Comparison of ENCODE assay signal across 13 cellular contexts in genomic region chr2:98825404-98825803, GRCh38.
DNase-seq lines count a peak whose midpoint lies in the region; ATAC-seq and TF ChIP-seq lines count a peak whose summit lies in the region.
"Had no signal": no experiment of that assay in that cellular context is flagged by ENCODE, and none has a peak within 500 bp of the region (broad histone marks: within the 10 kb centered on the region; RNA-seq: fewer than 3 reads in every experiment).

No MANE protein-coding gene starts in this region.

- no peak overlapping the region for H3K4me2 ChIP-seq in DND-41 (ENCODE audit: insufficient read depth, low read length)

- H3K9me3 ChIP-seq in CD4-positive, alpha-beta T cell (ENCODE audit: control insufficient read depth, low read length): no peaks in the 10 kb centered on the region
- H3K9me3 ChIP-seq in DND-41 (ENCODE audit: insufficient read depth, low read length, severe bottlenecking) (no peaks in the 10 kb centered on the region), esophagus squamous epithelium (no peaks in the 10 kb centered on the region), spleen (peaks cover 0 to 7% (median 0%) of the 10 kb centered on the region in 8 donors)

- peaks cover 71% of the 10 kb centered on the region for H3K4me1 Mint-ChIP-seq in CD4-positive, alpha-beta T cell (ENCODE audit: low read depth)
- peaks cover 5% of the 10 kb centered on the region; the same call in 1 of the 2 replicates for H3K4me1 Mint-ChIP-seq in WTC11

- H3K79me2 ChIP-seq in DND-41 (ENCODE audit: insufficient read depth, low read length): no peaks in the 10 kb centered on the region

- no peak for TF ChIP-seq POLR2A in esophagus squamous epithelium (IDR thresholded peaks at IDR 0.05)
- TF ChIP-seq POLR2A in spleen (IDR thresholded peaks at IDR 0.05): no peak

- intact Hi-C loops in CD4-positive, alpha-beta T cell (cut with DNase I, micrococcal nuclease): loop anchor here in 1 of 2 experiments (10.0 kb wide), 1 partner anchor 1111 kb away; the partner anchor contains the start of gene ZAP70
- intact Hi-C loops in esophagus squamous epithelium (cut with DNase I): no loop called here
- intact Hi-C loops in spleen (cut with DNase I; ENCODE audit: low total_unique reads): no loop called here

- POLR2A ChIA-PET in CD4-positive, alpha-beta T cell (lab: Charles Lee): interaction anchor here (0.6 kb wide), 1 partner anchor 13 kb away, joined by 3 read pairs; no protein-coding TSS in a partner anchor
- POLR2A ChIA-PET in WTC11 (lab: Charles Lee): no interaction called here

- no peak overlapping the region for H3K9ac ChIP-seq in DND-41 (ENCODE audit: low read depth, low read length)

- CTCF ChIA-PET in CD4-positive, alpha-beta T cell (lab: Charles Lee): interaction anchor here (1.3 kb wide), 1 partner anchor 18 kb away, joined by 4 read pairs; no protein-coding TSS in a partner anchor
- CTCF ChIA-PET in WTC11 (lab: Charles Lee): interaction anchor here (1.1 kb wide), 1 partner anchor 176 kb away, joined by 3 read pairs; no protein-coding TSS in a partner anchor

- H3K36me3 Mint-ChIP-seq in CD4-positive, alpha-beta T cell (ENCODE audit: low read depth): no peaks in the 10 kb centered on the region
- no peaks in the 10 kb centered on the region for H3K36me3 Mint-ChIP-seq in WTC11

- WGBS in esophagus squamous epithelium, 2 donors: 70 to 86% methylated on average over 2 to 6 of the region's 6 CpGs
- WGBS in spleen, 5 donors: 84 to 96% (median 94%) methylated on average over 5 to 6 of the region's 6 CpGs

- no peaks in the 10 kb centered on the region for H3K27me3 Mint-ChIP-seq in CD4-positive, alpha-beta T cell
- H3K27me3 Mint-ChIP-seq in WTC11 (ENCODE audit: low read depth): peaks cover 39% of the 10 kb centered on the region

- H4K20me1 ChIP-seq in DND-41 (ENCODE audit: insufficient read depth, low read length): no peaks in the 10 kb centered on the region

- no peaks in the 10 kb centered on the region for H3K9me3 Mint-ChIP-seq in CD4-positive, alpha-beta T cell
- H3K9me3 Mint-ChIP-seq in WTC11: no peaks in the 10 kb centered on the region

- H3K4me1 ChIP-seq in DND-41 (ENCODE audit: insufficient read depth, low read length) (peaks cover 31% of the 10 kb centered on the region), esophagus squamous epithelium (peaks cover 0 to 40% (median 4%) of the 10 kb centered on the region in 3 donors), spleen (peaks cover 0 to 77% (median 30%) of the 10 kb centered on the region in 6 donors)

- no peaks in the 10 kb centered on the region for H3K36me3 ChIP-seq in DND-41 (ENCODE audit: insufficient read depth, low read length)
- H3K36me3 ChIP-seq in esophagus squamous epithelium: peaks cover 0 to 71% (median 0%) of the 10 kb centered on the region in 3 donors
- no peaks in the 10 kb centered on the region for H3K36me3 ChIP-seq in spleen

- H3K27me3 ChIP-seq in CD4-positive, alpha-beta T cell (ENCODE audit: control insufficient read depth, insufficient read depth, low read length): no peaks in the 10 kb centered on the region
- no peaks in the 10 kb centered on the region for H3K27me3 ChIP-seq in DND-41 (ENCODE audit: insufficient read depth, low read length, poor library complexity)
- peaks cover 0 to 19% (median 0%) of the 10 kb centered on the region in 4 donors for H3K27me3 ChIP-seq in esophagus squamous epithelium
- H3K27me3 ChIP-seq in spleen (replicated peaks in 1 of 7): peaks cover 0 to 21% (median 13%) of the 10 kb centered on the region in 7 donors

- ATAC-seq in CD4-positive, alpha-beta T cell (ENCODE audit: poor library complexity): no peak
- ATAC-seq in DND-41 (ENCODE audit: insufficient read depth, low read depth) (no peak), WTC11 (no peak)

- H3K27ac ChIP-seq in CD4-positive, alpha-beta T cell (ENCODE audit: low read depth, low read length): no peak overlapping the region
- H3K27ac ChIP-seq in DND-41 (ENCODE audit: low read length) (0 out of 2 replicates have a peak overlapping the region, but pooled peaks have one; percentile 5), esophagus squamous epithelium (peak overlapping the region in 3 of 4 donors; percentile 63 to 84 (median 64)), spleen (peak overlapping the region in 6 of 8 donors; percentile 84 to 92 (median 90))

- H3K4me3 Mint-ChIP-seq in CD4-positive, alpha-beta T cell: peak overlapping the region; percentile 35
- H3K4me3 Mint-ChIP-seq in WTC11: no peak overlapping the region

- no peak overlapping the region for H2AFZ ChIP-seq in DND-41 (ENCODE audit: low read depth, low read length)

- H3K27ac Mint-ChIP-seq in CD4-positive, alpha-beta T cell: peak overlapping the region; percentile 83
- H3K27ac Mint-ChIP-seq in WTC11: no peak overlapping the region

- no peak for TF ChIP-seq CTCF in CD4-positive, alpha-beta T cell (IDR thresholded peaks at IDR 0.05)
- TF ChIP-seq CTCF in DND-41 (IDR thresholded peaks at IDR 0.05; ENCODE audit: borderline replicate concordance, extremely low read depth, low read length, poor library complexity, severe bottlenecking): no peak
- TF ChIP-seq CTCF in esophagus squamous epithelium (IDR thresholded peaks at IDR 0.05): no peak
- TF ChIP-seq CTCF in spleen (IDR thresholded peaks at IDR 0.05 in 8 of 11, conservative IDR thresholded peaks at IDR 0.05 in 3 of 11): no peak
- TF ChIP-seq CTCF in WTC11 (IDR thresholded peaks at IDR 0.05): no peak

- no peak for DNase-seq in CD4-positive, alpha-beta T cell
- DNase-seq in DND-41: no peak
- no peak for DNase-seq in esophagus squamous epithelium (lab: John Stamatoyannopoulos, UW)
- DNase-seq in spleen: peak; percentile 56
- DNase-seq in WTC11 (ENCODE audit: low spot score): no peak
- no peak for DNase-seq in Kasumi-1 (lab: John Stamatoyannopoulos, UW)
- DNase-seq in activated naive CD4-positive, alpha-beta T cell (lab: John Stamatoyannopoulos, UW): no peak
- DNase-seq: COR-L47, H7, Karpas-422, NCI-H1417, NCI-H1930, NCI-H510A treated with DMSO at 0.1 percent for 48 hours had no signal

- no peak overlapping the region for H3K4me3 ChIP-seq in DND-41 (ENCODE audit: low read depth in 1 of 2, low read length in 2 of 2)
- no peak overlapping the region for H3K4me3 ChIP-seq in esophagus squamous epithelium
- H3K4me3 ChIP-seq in spleen: peak overlapping the region in 1 of 8 donors; percentile 70

TF ChIP-seq in WTC11, 78 proteins besides CTCF, POLR2A, EP300 and RAD21 (continues in another document):
- TF ChIP-seq USF1 (CRISPR knock-in tag; IDR thresholded peaks at IDR 0.05) (no peak), GTF2I (CRISPR knock-in tag; conservative IDR thresholded peaks at IDR 0.05) (no peak), ATF2 (CRISPR knock-in tag; IDR thresholded peaks at IDR 0.05; ENCODE audit: borderline replicate concordance, low read depth) (no peak), TP53 (CRISPR knock-in tag; IDR thresholded peaks at IDR 0.05) (no peak), ETV6 (CRISPR knock-in tag; IDR thresholded peaks at IDR 0.05) (no peak), ATF1 (CRISPR knock-in tag; IDR thresholded peaks at IDR 0.05) (no peak), ARID4B (CRISPR knock-in tag; IDR thresholded peaks at IDR 0.05; ENCODE audit: borderline replicate concordance) (no peak)
